Comparison of ENCODE assay signal across 8 cellular contexts in the genomic region with DNA sequence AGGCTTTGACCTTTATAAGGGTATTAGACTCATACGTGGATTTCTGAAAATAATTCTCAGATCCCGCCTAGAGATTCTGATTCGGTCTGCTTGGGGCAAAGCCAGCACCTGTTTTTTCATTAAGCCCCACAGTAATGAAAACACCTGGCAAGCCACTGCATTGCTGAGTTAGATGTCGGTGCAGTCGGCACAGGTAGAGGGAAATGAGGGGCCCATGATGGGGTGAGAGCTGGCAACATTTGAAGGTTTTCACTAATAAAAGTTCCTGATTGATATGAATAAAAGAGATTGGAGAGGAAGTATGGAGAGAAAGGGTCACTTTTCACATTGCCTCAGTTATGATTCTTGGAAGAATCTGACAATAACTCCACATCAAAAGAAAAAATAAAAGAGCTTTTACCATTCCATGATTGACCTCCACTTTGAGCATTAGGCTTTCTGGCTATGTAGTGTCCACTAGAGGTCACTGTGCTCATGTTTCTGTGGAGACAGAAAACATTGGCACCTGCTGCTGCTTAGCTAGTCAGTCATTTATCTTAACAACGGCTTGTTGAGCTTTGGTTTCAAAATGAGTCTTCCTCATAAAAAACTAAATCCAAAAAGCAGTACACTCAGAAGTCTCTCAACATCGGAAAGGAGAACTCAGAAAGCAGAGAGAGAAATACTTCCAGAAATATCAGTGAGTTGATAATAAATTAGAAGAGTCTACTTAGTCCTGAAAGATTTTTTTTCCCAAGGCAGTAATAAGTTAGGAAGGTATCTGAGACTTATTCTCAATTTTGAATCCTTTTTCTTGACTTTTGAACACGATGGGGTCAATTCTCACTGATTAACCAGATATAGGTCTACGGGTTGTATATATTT. TPM values are rescaled to one million over a fixed set of nuclear protein-coding genes. Genes with fewer than 3 reads are reported as not detected.
A peak's percentile ranks its signal among the peaks of the same experiment; 100 is the strongest.
DNase-seq lines count a peak whose midpoint lies in the region; ATAC-seq and TF ChIP-seq lines count a peak whose summit lies in the region.

No MANE protein-coding gene starts in this region.

- H3K4me1 Mint-ChIP-seq in activated CD4-positive, alpha-beta memory T cell treated with anti-CD3 and anti-CD28 coated beads for 36 hours (ENCODE audit: low read depth): peaks cover 5% of the 10 kb centered on the region

- CTCF ChIA-PET in activated CD4-positive, alpha-beta memory T cell treated with anti-CD3 and anti-CD28 coated beads for 36 hours (lab: Charles Lee): interaction anchor here (0.6 to 4.7 kb wide), 29 partner anchors 9 to 263 kb away, joined by 3 to 103 read pairs (median 5); a partner anchor contains a TSS

- no peaks in the 10 kb centered on the region for H3K9me3 ChIP-seq in osteoblast (ENCODE audit: low read depth, low read length)

- H4K20me1 ChIP-seq in osteoblast (ENCODE audit: insufficient read depth, low read length): no peaks in the 10 kb centered on the region

- H3K36me3 ChIP-seq in osteoblast (ENCODE audit: insufficient read depth, low read length): no peaks in the 10 kb centered on the region

- H3K4me3 ChIP-seq in osteoblast (ENCODE audit: insufficient read depth, low read length): no peak overlapping the region

- H3K9me3 Mint-ChIP-seq in activated CD4-positive, alpha-beta memory T cell treated with anti-CD3 and anti-CD28 coated beads for 36 hours: no peaks in the 10 kb centered on the region

- H3K27ac Mint-ChIP-seq in activated CD4-positive, alpha-beta memory T cell treated with anti-CD3 and anti-CD28 coated beads for 36 hours: no peak overlapping the region

- H3K36me3 Mint-ChIP-seq in activated CD4-positive, alpha-beta memory T cell treated with anti-CD3 and anti-CD28 coated beads for 36 hours: no peaks in the 10 kb centered on the region

- H3K27me3 ChIP-seq in foreskin keratinocyte (no peaks in the 10 kb centered on the region), osteoblast (ENCODE audit: insufficient read depth, low read length) (peaks cover 20% of the 10 kb centered on the region)

- H3K4me3 Mint-ChIP-seq in activated CD4-positive, alpha-beta memory T cell treated with anti-CD3 and anti-CD28 coated beads for 36 hours: no peak overlapping the region

- intact Hi-C loops in activated CD4-positive, alpha-beta memory T cell treated with anti-CD3 and anti-CD28 coated beads for 36 hours (cut with micrococcal nuclease): loop anchor here (1.0 to 2.0 kb wide), 3 partner anchors 9 to 238 kb away; no protein-coding TSS in a partner anchor

- H3K27ac ChIP-seq in foreskin keratinocyte: no peak overlapping the region
- H3K27ac ChIP-seq in osteoblast (ENCODE audit: low read depth, low read length): no peak overlapping the region

- POLR2A ChIA-PET in activated CD4-positive, alpha-beta memory T cell treated with anti-CD3 and anti-CD28 coated beads for 36 hours (lab: Charles Lee): interaction anchor here (0.6 to 1.1 kb wide), 3 partner anchors 138 to 1055 kb away, joined by 3 to 6 read pairs (median 4); no protein-coding TSS in a partner anchor

- DNase-seq in ELF-1 (ENCODE audit: low read depth, low spot score) (peak; percentile 23), NCI-H2227 (lab: John Stamatoyannopoulos, UW; ENCODE audit: unreplicated experiment) (peak; percentile 67), foreskin keratinocyte (peak in 1 of 2 donors; percentile 52), osteoblast (ENCODE audit: insufficient read length, low spot score, missing footprints) (no peak)
- peak; percentile 34 for DNase-seq in activated CD4-positive, alpha-beta memory T cell treated with anti-CD3 and anti-CD28 coated beads for 36 hours
- no peak for DNase-seq in NK-92 treated with Interleukin-12 subunit alpha and Interleukin-12 subunit beta, amount 100 ng/mL, for 24 hours (lab: John Stamatoyannopoulos, UW)

- no peak overlapping the region for H2AFZ ChIP-seq in osteoblast (ENCODE audit: low read length)

- H3K4me2 ChIP-seq in osteoblast (ENCODE audit: insufficient read depth, low read length): no peak overlapping the region

- peaks cover 11% of the 10 kb centered on the region for H3K4me1 ChIP-seq in foreskin keratinocyte
- H3K4me1 ChIP-seq in osteoblast (ENCODE audit: insufficient read depth, low read length): no peaks in the 10 kb centered on the region

- ATAC-seq in GM19452 (IDR thresholded peaks at IDR 0.05; ENCODE audit: unreplicated experiment) (peak; percentile 98), HG03354 (IDR thresholded peaks at IDR 0.05; ENCODE audit: poor library complexity, severe bottlenecking, unreplicated experiment) (peak; percentile 98), foreskin keratinocyte (peak; percentile 81)

- no peaks in the 10 kb centered on the region for H3K79me2 ChIP-seq in osteoblast (ENCODE audit: insufficient read depth, low read length)

- TF ChIP-seq CTCF in foreskin keratinocyte (conservative IDR thresholded peaks at IDR 0.05) (peak; percentile 85), osteoblast (IDR thresholded peaks at IDR 0.05; ENCODE audit: extremely low read depth, low read depth, low read length) (peak; percentile 90)

- peaks cover 13% of the 10 kb centered on the region for H3K27me3 Mint-ChIP-seq in activated CD4-positive, alpha-beta memory T cell treated with anti-CD3 and anti-CD28 coated beads for 36 hours

RNA-seq across cellular contexts. Expression of a gene that starts 53.3 kb away (rescaled TPM):
- total RNA-seq in activated CD4-positive, alpha-beta memory T cell treated with anti-CD3 and anti-CD28 coated beads for 36 hours: under 1 TPM; 0.12 to 0.15 TPM
- total RNA-seq in foreskin keratinocyte (0.10 and 0.18 TPM in 2 replicates), osteoblast (under 0.01 TPM in 2 replicates)
- 0.03 and 0.04 TPM in 2 replicates for polyA plus RNA-seq in foreskin keratinocyte

Comparison
In these comparisons a context has a peak if more than half of its experiments do, and no peak if none do; other contexts are left out.
1. DNase-seq: peak in ELF-1 (single experiment), NCI-H2227 (single experiment) and activated CD4-positive, alpha-beta memory T cell treated with anti-CD3 and anti-CD28 coated beads for 36 hours (single experiment); none in osteoblast (single experiment) and NK-92 treated with Interleukin-12 subunit alpha and Interleukin-12 subunit beta, amount 100 ng/mL, for 24 hours (single experiment).
2. Peak in every context shown above with its lines, with median percentiles within 50 percentile points of each other: ATAC-seq.